26 cellular contexts compared by ENCODE assay signal in the genomic region with DNA sequence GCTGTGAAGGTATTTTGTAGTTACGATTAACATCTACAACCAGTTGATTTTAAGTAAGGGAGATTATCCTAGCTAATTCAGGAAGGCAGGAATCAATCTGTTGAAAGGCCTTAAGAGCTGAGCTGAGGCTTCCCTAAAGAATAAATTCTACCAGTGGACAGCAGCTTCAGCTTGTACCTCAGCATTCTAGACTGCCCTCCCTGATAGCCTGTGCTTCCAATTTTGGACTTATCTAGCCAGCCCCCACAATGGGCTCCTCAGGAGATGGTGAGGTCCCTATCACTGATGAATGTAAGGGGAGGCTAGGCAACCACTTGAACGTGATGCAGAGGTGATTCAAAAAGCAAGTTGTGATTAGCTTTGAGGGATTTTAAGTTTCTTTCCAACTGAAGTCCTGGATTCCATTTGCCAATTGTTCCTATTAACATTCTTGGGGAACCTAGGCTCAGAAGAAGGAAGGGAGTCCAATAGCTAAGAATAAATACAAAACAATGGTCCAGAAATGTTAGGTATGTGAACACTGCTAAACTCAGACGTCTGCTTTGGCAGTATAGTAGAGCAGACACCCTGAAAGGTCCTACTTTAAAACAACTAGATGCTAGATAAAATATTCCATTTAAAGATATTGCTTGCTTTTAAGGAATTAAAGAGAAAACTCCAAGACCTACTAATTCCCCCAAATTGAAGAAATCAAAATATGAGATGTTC.
"Had no signal": no experiment of that assay in that cellular context is flagged by ENCODE, and none has a peak within 500 bp of the region (broad histone marks: within the 10 kb centered on the region; RNA-seq: fewer than 3 reads in every experiment).

No MANE protein-coding gene starts in this region.

- H3K4me1 Mint-ChIP-seq: immature natural killer cell; mesothelial cell of epicardium; naive thymus-derived CD8-positive, alpha-beta T cell; stimulated activated effector memory CD8-positive, alpha-beta T cell treated with anti-CD3 and anti-CD28 coated beads, Interleukin-12 subunit alpha, Interleukin-12 subunit beta, amount 100 ng/mL, for 72 hours had no signal

- FAIRE-seq: endothelial cell of umbilical vein, pancreas had no signal

- H3K9me3 ChIP-seq: esophagus muscularis mucosa, gastroesophageal sphincter, mucosa of descending colon, neutrophil, pancreas, thyroid gland had no signal

- H3K4me3 Mint-ChIP-seq: immature natural killer cell; mesothelial cell of epicardium; naive thymus-derived CD8-positive, alpha-beta T cell; stimulated activated effector memory CD8-positive, alpha-beta T cell treated with anti-CD3 and anti-CD28 coated beads, Interleukin-12 subunit alpha, Interleukin-12 subunit beta, amount 100 ng/mL, for 72 hours had no signal

- H3K4me3 ChIP-seq: coronary artery, esophagus muscularis mucosa, gastroesophageal sphincter, mucosa of descending colon, pancreas, stomach, thyroid gland, upper lobe of left lung had no signal

- H3K27me3 ChIP-seq: esophagus muscularis mucosa, neutrophil, pancreas, stomach, thyroid gland, upper lobe of left lung had no signal

- ATAC-seq: foreskin keratinocyte; gastroesophageal sphincter; mucosa of descending colon; naive thymus-derived CD8-positive, alpha-beta T cell; pancreas; sciatic nerve; stimulated activated effector memory CD8-positive, alpha-beta T cell treated with anti-CD3 and anti-CD28 coated beads, Interleukin-12 subunit alpha, Interleukin-12 subunit beta, amount 100 ng/mL, for 72 hours had no signal

- H3K36me3 Mint-ChIP-seq: immature natural killer cell; mesothelial cell of epicardium; naive thymus-derived CD8-positive, alpha-beta T cell; stimulated activated effector memory CD8-positive, alpha-beta T cell treated with anti-CD3 and anti-CD28 coated beads, Interleukin-12 subunit alpha, Interleukin-12 subunit beta, amount 100 ng/mL, for 72 hours had no signal

- H3K27ac ChIP-seq: coronary artery, esophagus muscularis mucosa, foreskin keratinocyte, gastroesophageal sphincter, neutrophil, pancreas, stomach, thyroid gland, upper lobe of left lung had no signal

- H3K36me3 ChIP-seq: esophagus muscularis mucosa, gastroesophageal sphincter, neutrophil, pancreas, stomach, thyroid gland, upper lobe of left lung had no signal

- DNase-seq: dermis blood vessel endothelial cell; effector memory CD4-positive, alpha-beta T cell; foreskin keratinocyte; hypothalamus; immature natural killer cell; islet precursor cell; kidney glomerular epithelial cell; mesenchymal stem cell; mucosa of descending colon; naive thymus-derived CD8-positive, alpha-beta T cell; pancreas; retina; stimulated activated CD4-positive, alpha-beta T cell treated with anti-CD3 and anti-CD28 coated beads, Interleukin-2, amount 100 ng/mL, for 24 hours; stimulated activated CD4-positive, alpha-beta T cell treated with anti-CD3 and anti-CD28 coated beads, Interleukin-4, amount 100 ng/mL, for 24 hours; stimulated activated naive CD4-positive, alpha-beta T cell treated with Interleukin-2 at 50 U/mL for 16 hours; stomach; thyroid gland; upper lobe of left lung had no signal

- H3K4me1 ChIP-seq: foreskin keratinocyte, gastroesophageal sphincter, pancreas, stomach, thyroid gland, upper lobe of left lung had no signal

- H3K27ac Mint-ChIP-seq: immature natural killer cell; mesothelial cell of epicardium; naive thymus-derived CD8-positive, alpha-beta T cell; stimulated activated effector memory CD8-positive, alpha-beta T cell treated with anti-CD3 and anti-CD28 coated beads, Interleukin-12 subunit alpha, Interleukin-12 subunit beta, amount 100 ng/mL, for 72 hours had no signal
